Comparison of ENCODE assay signal across 14 cellular contexts in genomic region chr22:40331706-40332105, GRCh38. TPM values are rescaled to one million over a fixed set of nuclear protein-coding genes. Genes with fewer than 3 reads are reported as not detected.
DNase-seq lines count a peak whose midpoint lies in the region; ATAC-seq lines count a peak whose summit lies in the region.
"Had no signal": no experiment of that assay in that cellular context is flagged by ENCODE, and none has a peak within 500 bp of the region (broad histone marks: within the 10 kb centered on the region; RNA-seq: fewer than 3 reads in every experiment).

No MANE protein-coding gene starts in this region.

- H3K27ac ChIP-seq in CD4-positive, alpha-beta memory T cell (ENCODE audit: low read depth, low read length): peak overlapping the region; percentile 32
- no peak overlapping the region for H3K27ac ChIP-seq in HUES64 (ENCODE audit: low read depth, low read length)
- H3K27ac ChIP-seq: ascending aorta had no signal

- no peak for ATAC-seq in activated naive CD8-positive, alpha-beta T cell treated with anti-CD3 and anti-CD28 coated beads, Interleukin-2, amount 50 U/mL, for 24 hours
- no peak for ATAC-seq in naive thymus-derived CD8-positive, alpha-beta T cell
- no peak for ATAC-seq in GM19328 (IDR thresholded peaks at IDR 0.05; ENCODE audit: unreplicated experiment)
- ATAC-seq: gastroesophageal sphincter had no signal

- peak overlapping the region in 1 of 2 donors; percentile 17 for H3K4me3 ChIP-seq in CD4-positive, alpha-beta memory T cell (ENCODE audit: low read length in 2 of 2)
- H3K4me3 ChIP-seq in HUES64 (ENCODE audit: low read length): no peak overlapping the region
- H3K4me3 ChIP-seq: ascending aorta, gastroesophageal sphincter had no signal

- CTCF ChIA-PET in CD4-positive, alpha-beta memory T cell (lab: Charles Lee; ENCODE audit: partially characterized antibody): interaction anchor here (0.7 kb wide), 1 partner anchor 275 kb away, joined by 3 read pairs; no protein-coding TSS in a partner anchor

- intact Hi-C loops in CD4-positive, alpha-beta memory T cell (cut with micrococcal nuclease): loop anchor here (1.0 kb wide), 1 partner anchor 7 kb away; no protein-coding TSS in a partner anchor

- no peaks in the 10 kb centered on the region for H3K27me3 ChIP-seq in CD4-positive, alpha-beta memory T cell (ENCODE audit: insufficient read depth, low read length)
- no peaks in the 10 kb centered on the region for H3K27me3 ChIP-seq in HUES64 (ENCODE audit: insufficient read depth, low read length)
- H3K27me3 ChIP-seq: ascending aorta, gastroesophageal sphincter had no signal

- H3K4me1 Mint-ChIP-seq in CD4-positive, alpha-beta memory T cell: peaks cover 76 to 100% (median 90%) of the 10 kb centered on the region in 4 donors
- H3K4me1 Mint-ChIP-seq in activated naive CD8-positive, alpha-beta T cell treated with anti-CD3 and anti-CD28 coated beads, Interleukin-2, amount 50 U/mL, for 24 hours: peaks cover 94% of the 10 kb centered on the region
- peaks cover 54 to 98% (median 96%) of the 10 kb centered on the region in 4 donors for H3K4me1 Mint-ChIP-seq in naive thymus-derived CD8-positive, alpha-beta T cell

- no peaks in the 10 kb centered on the region for H3K27me3 Mint-ChIP-seq in CD4-positive, alpha-beta memory T cell
- no peaks in the 10 kb centered on the region for H3K27me3 Mint-ChIP-seq in activated naive CD8-positive, alpha-beta T cell treated with anti-CD3 and anti-CD28 coated beads, Interleukin-2, amount 50 U/mL, for 24 hours
- no peaks in the 10 kb centered on the region for H3K27me3 Mint-ChIP-seq in naive thymus-derived CD8-positive, alpha-beta T cell

- no peaks in the 10 kb centered on the region for H3K9me3 ChIP-seq in CD4-positive, alpha-beta memory T cell (ENCODE audit: control insufficient read depth in 1 of 2, low read length in 2 of 2)
- H3K9me3 ChIP-seq in HUES64 (ENCODE audit: insufficient read depth, low read depth, low read length): no peaks in the 10 kb centered on the region
- H3K9me3 ChIP-seq: ascending aorta, gastroesophageal sphincter had no signal

- WGBS in HUES64: 63% methylated on average over 4 of the region's 4 CpGs

- H3K27ac Mint-ChIP-seq in CD4-positive, alpha-beta memory T cell: peak overlapping the region; percentile 57 to 95 (median 86)
- H3K27ac Mint-ChIP-seq in activated naive CD8-positive, alpha-beta T cell treated with anti-CD3 and anti-CD28 coated beads, Interleukin-2, amount 50 U/mL, for 24 hours: peak overlapping the region; percentile 75
- peak overlapping the region; percentile 80 to 99 (median 95) for H3K27ac Mint-ChIP-seq in naive thymus-derived CD8-positive, alpha-beta T cell

- DNase-seq in CD4-positive, alpha-beta memory T cell: no peak
- DNase-seq in activated naive CD8-positive, alpha-beta T cell treated with anti-CD3 and anti-CD28 coated beads, Interleukin-2, amount 50 U/mL, for 24 hours: no peak
- no peak for DNase-seq in naive thymus-derived CD8-positive, alpha-beta T cell
- DNase-seq in NCI-H2227 (lab: John Stamatoyannopoulos, UW; ENCODE audit: unreplicated experiment): no peak
- DNase-seq in effector CD4-positive, alpha-beta T cell: no peak
- DNase-seq: activated CD4-positive, CD25-positive, alpha-beta regulatory T cell treated with anti-CD3 and anti-CD28 coated beads, Interleukin-2, amount 50 U/mL, for 72 hours; NCI-H187 treated with DMSO at 0.1 percent for 48 hours; NCI-H510A treated with DMSO at 0.1 percent for 48 hours; Right ventricle myocardium superior; stimulated activated CD4-positive, alpha-beta T cell treated with anti-CD3 and anti-CD28 coated beads, Interleukin-1b, Interleukin-23, amount 100 ng/mL, for 48 hours had no signal

- H3K36me3 ChIP-seq in CD4-positive, alpha-beta memory T cell (ENCODE audit: insufficient read depth, low read length): peaks cover 5% of the 10 kb centered on the region
- H3K36me3 ChIP-seq in HUES64 (ENCODE audit: insufficient read depth, low read length): peaks cover 15% of the 10 kb centered on the region; the same call in 1 of the 2 replicates

- peaks cover 98% of the 10 kb centered on the region for H3K4me1 ChIP-seq in CD4-positive, alpha-beta memory T cell (ENCODE audit: insufficient read depth, low read length)
- H3K4me1 ChIP-seq in HUES64 (ENCODE audit: insufficient read depth, low read length): peaks cover 65% of the 10 kb centered on the region
- H3K4me1 ChIP-seq: ascending aorta had no signal

- POLR2A ChIA-PET in CD4-positive, alpha-beta memory T cell (lab: Charles Lee; ENCODE audit: partially characterized antibody): interaction anchor here (1.4 to 5.9 kb wide), 3 partner anchors 7 to 288 kb away, joined by 6 to 100 read pairs (median 92); partner anchors contain the start of gene ADSL
- POLR2A ChIA-PET in naive thymus-derived CD8-positive, alpha-beta T cell (lab: Charles Lee): interaction anchor here (0.8 to 3.9 kb wide), 3 partner anchors 15 to 287 kb away, joined by 3 to 36 read pairs (median 4); partner anchors contain the start of gene ADSL

- peak overlapping the region in 7 of 8 donors; percentile 15 to 80 (median 76) for H3K4me3 Mint-ChIP-seq in CD4-positive, alpha-beta memory T cell
- H3K4me3 Mint-ChIP-seq in activated naive CD8-positive, alpha-beta T cell treated with anti-CD3 and anti-CD28 coated beads, Interleukin-2, amount 50 U/mL, for 24 hours: peak overlapping the region; percentile 68
- H3K4me3 Mint-ChIP-seq in naive thymus-derived CD8-positive, alpha-beta T cell: peak overlapping the region in 9 of 10 donors; percentile 31 to 92 (median 76)

- peaks cover 25 to 27% of the 10 kb centered on the region in 2 donors for H3K36me3 Mint-ChIP-seq in CD4-positive, alpha-beta memory T cell
- H3K36me3 Mint-ChIP-seq in activated naive CD8-positive, alpha-beta T cell treated with anti-CD3 and anti-CD28 coated beads, Interleukin-2, amount 50 U/mL, for 24 hours (ENCODE audit: low read depth): peaks cover 2% of the 10 kb centered on the region
- H3K36me3 Mint-ChIP-seq in naive thymus-derived CD8-positive, alpha-beta T cell: peaks cover 0 to 13% (median 5%) of the 10 kb centered on the region in 3 donors

- H3K9me3 Mint-ChIP-seq in CD4-positive, alpha-beta memory T cell: peaks cover 0 to 6% (median 0%) of the 10 kb centered on the region in 8 donors
- H3K9me3 Mint-ChIP-seq in activated naive CD8-positive, alpha-beta T cell treated with anti-CD3 and anti-CD28 coated beads, Interleukin-2, amount 50 U/mL, for 24 hours: no peaks in the 10 kb centered on the region
- H3K9me3 Mint-ChIP-seq in naive thymus-derived CD8-positive, alpha-beta T cell: no peaks in the 10 kb centered on the region

- H3K9ac ChIP-seq in HUES64 (ENCODE audit: low read depth, low read length): 0 out of 2 replicates have a peak overlapping the region, but pooled peaks have one; percentile 13

RNA-seq across cellular contexts. Expression of gene ADSL, which starts 14.6 kb away (rescaled TPM):
- 10 to 100 TPM; 63.3 to 81.1 TPM for total RNA-seq in CD4-positive, alpha-beta memory T cell
- 100 to 1,000 TPM; 138 to 199 TPM for polyA plus RNA-seq in CD4-positive, alpha-beta memory T cell
- polyA plus RNA-seq in HUES64 (2013, experiment 1 of 2): 175 TPM
- 166 TPM for polyA plus RNA-seq in HUES64 (2013, experiment 2 of 2)
- total RNA-seq in naive thymus-derived CD8-positive, alpha-beta T cell: 10 to 100 TPM; 63.2 to 65.6 TPM
- polyA plus RNA-seq in naive thymus-derived CD8-positive, alpha-beta T cell: 100 to 1,000 TPM in 1 of 3 donors, 10 to 100 TPM in 2; 97.0 to 130 (median 100.0) TPM

RNA-seq across cellular contexts. Expression of gene SGSM3, which starts 38.7 kb away (rescaled TPM):
- 10 to 100 TPM; 87.5 to 90.0 TPM for total RNA-seq in CD4-positive, alpha-beta memory T cell
- 10 to 100 TPM; 30.5 to 58.2 TPM for polyA plus RNA-seq in CD4-positive, alpha-beta memory T cell
- 35.1 TPM for polyA plus RNA-seq in HUES64 (2013, experiment 1 of 2)
- polyA plus RNA-seq in HUES64 (2013, experiment 2 of 2): 45.9 TPM
- 100 to 1,000 TPM; 117 to 118 TPM for total RNA-seq in naive thymus-derived CD8-positive, alpha-beta T cell
- 10 to 100 TPM; 53.3 to 63.3 (median 62.0) TPM for polyA plus RNA-seq in naive thymus-derived CD8-positive, alpha-beta T cell
